ENCODE assay signal across 8 cellular contexts in the genomic region with DNA sequence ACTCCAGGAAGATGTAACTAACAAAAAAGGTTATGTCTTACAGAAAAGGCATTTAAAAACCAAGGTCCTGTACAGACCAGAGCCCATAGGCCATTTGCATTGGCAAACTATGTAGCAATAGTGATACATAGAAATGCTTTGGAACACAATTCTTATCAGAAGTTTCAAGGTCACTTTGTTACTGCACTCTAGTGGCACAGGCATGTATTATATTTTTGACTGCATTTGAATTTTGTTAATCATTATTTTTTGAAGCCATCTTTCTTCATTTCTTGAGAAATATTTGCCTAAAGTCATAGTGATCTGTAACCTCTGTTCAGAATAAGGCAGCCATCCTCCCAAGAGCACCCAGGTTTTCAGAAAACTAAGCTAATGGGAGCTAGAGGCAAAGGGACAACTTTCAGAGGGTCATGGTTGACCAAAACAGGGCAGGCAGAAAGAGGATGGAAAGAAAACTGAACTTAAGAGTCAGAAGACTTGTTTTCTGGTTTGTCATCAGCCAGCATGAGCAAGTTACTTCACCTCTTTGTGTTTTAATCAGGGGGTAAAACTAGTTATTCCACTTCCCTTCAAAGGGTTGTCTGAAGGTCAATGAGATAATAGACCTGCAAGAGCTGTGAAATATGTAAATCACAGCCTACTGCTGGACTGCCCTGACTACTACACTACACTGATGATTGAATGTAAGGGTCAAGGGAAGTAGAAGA. TPM values are rescaled to one million over a fixed set of nuclear protein-coding genes. Genes with fewer than 3 reads are reported as not detected.
DNase-seq lines count a peak whose midpoint lies in the region; ATAC-seq and TF ChIP-seq lines count a peak whose summit lies in the region.

No MANE protein-coding gene starts in this region.

- H2AK5ac ChIP-seq in mesendoderm (ENCODE audit: low read length): no peak overlapping the region

- H3K56ac ChIP-seq in mesendoderm (ENCODE audit: low read length): no peak overlapping the region

- ATAC-seq in HG03097 (IDR thresholded peaks at IDR 0.05; ENCODE audit: low FRiP score, unreplicated experiment): no peak

- H3K27ac ChIP-seq in colonic mucosa (no peak overlapping the region), mesendoderm (ENCODE audit: low read depth, low read length) (no peak overlapping the region), neural progenitor cell (no peak overlapping the region)

- H3K4me2 ChIP-seq in mesendoderm (ENCODE audit: low read length): no peak overlapping the region
- no peak overlapping the region for H3K4me2 ChIP-seq in neural progenitor cell

- H4K5ac ChIP-seq in mesendoderm (ENCODE audit: low read length): no peak overlapping the region

- no peak overlapping the region for H3K4me3 Mint-ChIP-seq in neural progenitor cell

- no peak overlapping the region for H4K8ac ChIP-seq in mesendoderm (ENCODE audit: low read depth, low read length)

- no peaks in the 10 kb centered on the region for H3K27me3 Mint-ChIP-seq in neural progenitor cell (ENCODE audit: insufficient read depth, low read depth)

- intact Hi-C loops in colonic mucosa (cut with DNase I): loop anchor here (2.0 to 10.0 kb wide), 2 partner anchors 69 to 175 kb away; partner anchors contain the start of gene COBLL1

- no peak overlapping the region for H2BK5ac ChIP-seq in mesendoderm (ENCODE audit: low read length)

- H3K18ac ChIP-seq in mesendoderm (ENCODE audit: low read length): no peak overlapping the region

- no peaks in the 10 kb centered on the region for H3K4me1 ChIP-seq in colonic mucosa
- H3K4me1 ChIP-seq in mesendoderm (ENCODE audit: control insufficient read depth, low read depth, low read length): peaks cover 7% of the 10 kb centered on the region
- H3K4me1 ChIP-seq in neural progenitor cell: peaks cover 15% of the 10 kb centered on the region

- no peaks in the 10 kb centered on the region for H3K36me3 Mint-ChIP-seq in neural progenitor cell

- H2BK120ac ChIP-seq in mesendoderm (ENCODE audit: low read depth, low read length): no peak overlapping the region

- H3K79me1 ChIP-seq in mesendoderm (ENCODE audit: low read length): no peaks in the 10 kb centered on the region

- H3K27ac Mint-ChIP-seq in neural progenitor cell: no peak overlapping the region

- peaks cover 21% of the 10 kb centered on the region for H3K4me1 Mint-ChIP-seq in neural progenitor cell

- H3F3A ChIP-seq in neural progenitor cell (ENCODE audit: low read depth): no peaks in the 10 kb centered on the region

- H3K9ac ChIP-seq in colonic mucosa (ENCODE audit: low read depth in 2 of 2, low read length in 2 of 2): no peak overlapping the region
- no peak overlapping the region for H3K9ac ChIP-seq in mesendoderm (ENCODE audit: low read length)
- H3K9ac ChIP-seq in neural progenitor cell: no peak overlapping the region

- H3K23ac ChIP-seq in mesendoderm (ENCODE audit: low read length): no peak overlapping the region

- DNase-seq in BJ (ENCODE audit: low read depth): no peak
- no peak for DNase-seq in colonic mucosa
- DNase-seq in mesendoderm: peak; percentile 66
- DNase-seq in NK-92 (lab: John Stamatoyannopoulos, UW; ENCODE audit: unreplicated experiment): no peak
- DNase-seq in neural progenitor cell (ENCODE audit: low spot score): no peak
- DNase-seq in middle frontal gyrus (ENCODE audit: extremely low spot score, low spot score): no peak

- CTCF ChIA-PET in BJ (lab: Yijun Ruan, JAX): interaction anchor here (0.6 to 2.2 kb wide), 7 partner anchors 8 to 176 kb away, joined by 3 to 10 read pairs (median 5); partner anchors contain the start of gene COBLL1

- no peak overlapping the region for H2AFZ ChIP-seq in neural progenitor cell (replicated peaks)

- H3K27me3 ChIP-seq in BJ (ENCODE audit: control insufficient read depth, insufficient read depth, low read length) (no peaks in the 10 kb centered on the region), colonic mucosa (no peaks in the 10 kb centered on the region), mesendoderm (ENCODE audit: insufficient read depth, low read length, poor library complexity) (no peaks in the 10 kb centered on the region), neural progenitor cell (no peaks in the 10 kb centered on the region)

- H3K9me3 Mint-ChIP-seq in neural progenitor cell: no peaks in the 10 kb centered on the region

- H2BK15ac ChIP-seq in mesendoderm (replicated peaks; ENCODE audit: low read depth): no peak overlapping the region

- H4K20me1 ChIP-seq in neural progenitor cell (ENCODE audit: low read depth): no peaks in the 10 kb centered on the region

- POLR2A ChIA-PET in BJ (lab: Charles Lee): no interaction called here

- H3K4ac ChIP-seq in mesendoderm (ENCODE audit: low read depth, low read length): no peak overlapping the region

- no peak overlapping the region for H3K4me3 ChIP-seq in BJ (ENCODE audit: low read depth, low read length)
- H3K4me3 ChIP-seq in colonic mucosa: no peak overlapping the region
- H3K4me3 ChIP-seq in mesendoderm (ENCODE audit: low read length): no peak overlapping the region
- H3K4me3 ChIP-seq in neural progenitor cell: no peak overlapping the region

- H3K36me3 ChIP-seq in BJ (ENCODE audit: control insufficient read depth, insufficient read depth, low read length) (no peaks in the 10 kb centered on the region), colonic mucosa (no peaks in the 10 kb centered on the region), mesendoderm (ENCODE audit: control insufficient read depth, insufficient read depth, low read length) (no peaks in the 10 kb centered on the region), neural progenitor cell (no peaks in the 10 kb centered on the region)

- H3K79me2 ChIP-seq in mesendoderm (ENCODE audit: control insufficient read depth, insufficient read depth, low read length) (no peaks in the 10 kb centered on the region), neural progenitor cell (ENCODE audit: low read depth) (no peaks in the 10 kb centered on the region)

- H3K9me3 ChIP-seq in colonic mucosa (no peaks in the 10 kb centered on the region), neural progenitor cell (ENCODE audit: low read depth) (no peaks in the 10 kb centered on the region)

- TF ChIP-seq CTCF in BJ (IDR thresholded peaks at IDR 0.05; ENCODE audit: insufficient read depth, low read depth, low read length) (peak; percentile 33; the same call in 1 of the 2 replicates), LNCAP (IDR thresholded peaks at IDR 0.05) (peak; percentile 57; the same call in 1 of the 2 replicates), colonic mucosa (IDR thresholded peaks at IDR 0.05) (peak; percentile 24), neural progenitor cell (IDR thresholded peaks at IDR 0.05) (no peak)

RNA-seq across cellular contexts. Expression of gene SLC38A11, which starts 41.5 kb away (rescaled TPM):
- 59.2 and 89.4 TPM in 2 replicates for polyA plus RNA-seq in BJ (2011; rRNA removed)
- 36.9 and 39.2 TPM in 2 replicates for polyA minus RNA-seq in BJ (2011; rRNA and poly(A)+ RNA removed)
- total RNA-seq in colonic mucosa (1 to 10 TPM; 1.5 to 3.0 TPM), neural progenitor cell (ENCODE audit: low replicate concordance) (not detected in 2 replicates)
- polyA plus RNA-seq in mesendoderm (2013, experiment 1 of 2): not detected
- polyA plus RNA-seq in mesendoderm (2013, experiment 2 of 2): not detected
